ENCODE assay signal across 16 cellular contexts in the genomic region with DNA sequence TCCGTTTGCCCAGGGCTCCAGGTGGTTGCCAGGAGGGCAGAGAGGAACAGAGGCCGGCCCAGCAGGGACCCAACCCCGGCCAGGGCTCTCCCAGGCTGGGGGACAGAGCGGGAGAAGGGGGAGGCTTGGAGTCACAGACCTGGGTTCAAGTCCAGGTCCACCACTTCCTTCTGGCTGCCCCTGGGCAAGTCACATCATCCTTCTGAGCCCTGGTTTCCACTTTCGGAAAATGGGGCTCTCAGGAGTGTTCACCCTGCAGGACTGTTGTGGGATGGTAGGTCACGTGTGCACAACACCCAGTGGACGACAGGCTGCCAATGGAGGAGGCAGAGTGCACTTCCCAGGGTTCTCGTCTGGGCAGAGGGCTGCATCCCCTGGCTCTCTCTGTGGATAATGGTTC.
DNase-seq lines count a peak whose midpoint lies in the region; ATAC-seq and TF ChIP-seq lines count a peak whose summit lies in the region.
"Had no signal": no experiment of that assay in that cellular context is flagged by ENCODE, and none has a peak within 500 bp of the region (broad histone marks: within the 10 kb centered on the region; RNA-seq: fewer than 3 reads in every experiment).

No MANE protein-coding gene starts in this region.

- ATAC-seq in Right ventricle myocardium inferior (no peak), right cardiac atrium (no peak), RWPE2 (ENCODE audit: low read depth) (no peak), right lobe of liver (no peak), upper lobe of right lung (no peak)
- ATAC-seq: A549 had no signal

- H3K4me3 ChIP-seq in right cardiac atrium (ENCODE audit: low read length) (no peak overlapping the region), RWPE2 (ENCODE audit: severe bottlenecking) (no peak overlapping the region), right lobe of liver (no peak overlapping the region), upper lobe of right lung (no peak overlapping the region)
- H3K4me3 ChIP-seq: A549, HAP-1 had no signal

- peak; percentile 28 for DNase-seq in Right ventricle myocardium inferior (ENCODE audit: missing footprints)
- DNase-seq in right cardiac atrium = no peak
- peak; percentile 34 for DNase-seq in RWPE2 (ENCODE audit: low spot score)
- DNase-seq in right lobe of liver = peak; percentile 14 to 30 (median 28)
- DNase-seq in upper lobe of right lung = peak; percentile 51
- DNase-seq in NCI-H2081 treated with DMSO at 0.1 percent for 48 hours (lab: John Stamatoyannopoulos, UW) = no peak
- DNase-seq in NOMO-1 (lab: John Stamatoyannopoulos, UW; ENCODE audit: unreplicated experiment in 2 of 2) = no peak
- DNase-seq: DMS79; NCI-H1105; NCI-H2081; NCI-H510A; NCI-H748 treated with DMSO at 0.1 percent for 48 hours; NK-92 treated with Interleukin-12 subunit alpha and Interleukin-12 subunit beta, amount 100 ng/mL, for 24 hours; SHP77 treated with DMSO at 0.1 percent for 48 hours had no signal

- H3K27me3 ChIP-seq in right cardiac atrium (ENCODE audit: control insufficient read depth, insufficient read depth) (no peaks in the 10 kb centered on the region), RWPE2 (ENCODE audit: insufficient read depth, poor library complexity, severe bottlenecking) (no peaks in the 10 kb centered on the region), right lobe of liver (no peaks in the 10 kb centered on the region), upper lobe of right lung (no peaks in the 10 kb centered on the region)

- 78% methylated on average over 8 of the region's 8 CpGs for WGBS in right cardiac atrium
- WGBS in right lobe of liver (ENCODE audit: insufficient coverage, low coverage, low lambda C conversion rate, missing lambda C conversion rate) = 40% methylated on average over 1 of the region's 8 CpGs

- H3K9me3 ChIP-seq in right cardiac atrium (ENCODE audit: control insufficient read depth, low read length) (no peaks in the 10 kb centered on the region), RWPE2 (ENCODE audit: severe bottlenecking) (no peaks in the 10 kb centered on the region), right lobe of liver (no peaks in the 10 kb centered on the region), upper lobe of right lung (no peaks in the 10 kb centered on the region)
- H3K9me3 ChIP-seq: A549, HAP-1 had no signal

- TF ChIP-seq CTCF in RWPE2 (IDR thresholded peaks at IDR 0.05; ENCODE audit: poor library complexity, severe bottlenecking) (no peak), right lobe of liver (IDR thresholded peaks at IDR 0.05) (no peak), upper lobe of right lung (IDR thresholded peaks at IDR 0.05) (no peak)

- H3K27ac ChIP-seq in right cardiac atrium (ENCODE audit: low read length) (no peak overlapping the region), RWPE2 (ENCODE audit: poor library complexity, severe bottlenecking) (no peak overlapping the region), right lobe of liver (no peak overlapping the region), upper lobe of right lung (no peak overlapping the region)
- H3K27ac ChIP-seq: A549 had no signal

- intact Hi-C loops in Right ventricle myocardium inferior (cut with DNase I) = no loop called here
- intact Hi-C loops in right cardiac atrium (cut with DNase I) = no loop called here
- intact Hi-C loops in right lobe of liver (cut with DNase I) = no loop called here
- intact Hi-C loops in upper lobe of right lung (cut with DNase I) = no loop called here

- TF ChIP-seq POLR2A in right lobe of liver (IDR thresholded peaks at IDR 0.05) = no peak

- H3K4me1 ChIP-seq in right cardiac atrium (ENCODE audit: control insufficient read depth, insufficient read depth, low read length) = no peaks in the 10 kb centered on the region
- no peaks in the 10 kb centered on the region for H3K4me1 ChIP-seq in RWPE2 (ENCODE audit: insufficient read depth, poor library complexity, severe bottlenecking)
- no peaks in the 10 kb centered on the region for H3K4me1 ChIP-seq in right lobe of liver
- H3K4me1 ChIP-seq in upper lobe of right lung = no peaks in the 10 kb centered on the region
- H3K4me1 ChIP-seq: A549, HAP-1 had no signal

- no peaks in the 10 kb centered on the region for H3K36me3 ChIP-seq in RWPE2 (ENCODE audit: low read depth)
- H3K36me3 ChIP-seq in right lobe of liver = no peaks in the 10 kb centered on the region
- no peaks in the 10 kb centered on the region for H3K36me3 ChIP-seq in upper lobe of right lung
- H3K36me3 ChIP-seq: HAP-1 had no signal

Comparison
In these comparisons a context has a peak if more than half of its experiments do, and no peak if none do; other contexts are left out.
1. DNase-seq: peak in Right ventricle myocardium inferior (single experiment), RWPE2 (single experiment), right lobe of liver (3 of 3) and upper lobe of right lung (single experiment); none in right cardiac atrium (0 of 3), NCI-H2081 treated with DMSO at 0.1 percent for 48 hours (single experiment) and NOMO-1 (0 of 2).